27 cellular contexts compared by ENCODE assay signal in genomic region chr4:120873554-120873953, GRCh38. TPM values are rescaled to one million over a fixed set of nuclear protein-coding genes. Genes with fewer than 3 reads are reported as not detected.
DNase-seq lines count a peak whose midpoint lies in the region; ATAC-seq and TF ChIP-seq lines count a peak whose summit lies in the region.
"Had no signal": no experiment of that assay in that cellular context is flagged by ENCODE, and none has a peak within 500 bp of the region (broad histone marks: within the 10 kb centered on the region; RNA-seq: fewer than 3 reads in every experiment).

No MANE protein-coding gene starts in this region.

- no peak for ATAC-seq in SK-N-SH treated with all-trans-retinoic acid at 6 μM for 48 hours
- ATAC-seq: GM23338; HepG2; left ventricle myocardium superior; stimulated activated naive B cell treated with anti-CD40 and anti-IgM and Interleukin-4, amounts not matched to agents 10 μg/mL and 1 μg/mL and 100 μg/mL, for 72 hours had no signal

- H3K27me3 ChIP-seq in SK-N-SH (ENCODE audit: insufficient read depth) (no peaks in the 10 kb centered on the region), hepatocyte (no peaks in the 10 kb centered on the region)
- H3K27me3 ChIP-seq: BLaER1, testis had no signal

- H3K4me2 ChIP-seq in SK-N-SH, result no peak overlapping the region
- H3K4me2 ChIP-seq in hepatocyte, result no peak overlapping the region
- H3K4me2 ChIP-seq: BLaER1, GM23338 had no signal

- DNase-seq in SK-N-SH (no peak), astrocyte of the spinal cord (ENCODE audit: low read depth, low spot score) (no peak), hepatocyte (ENCODE audit: low spot score) (no peak), NCI-H748 treated with DMSO at 0.1 percent for 48 hours (lab: John Stamatoyannopoulos, UW) (no peak), progenitor cell of endocrine pancreas (ENCODE audit: low spot score, unreplicated experiment) (no peak), LoVo (ENCODE audit: low spot score) (no peak)
- no peak for DNase-seq in activated naive CD8-positive, alpha-beta T cell treated with anti-CD3 and anti-CD28 coated beads for 36 hours
- DNase-seq: 8988T; activated CD4-positive, alpha-beta memory T cell treated with anti-CD3 and anti-CD28 coated beads, Interleukin-2, amount 10 ng/mL, durations not matched to agents 7 days and 5 days; activated gamma-delta T cell treated with Interleukin-2 at 50 U/mL for 16 hours; Caco-2; caudate nucleus; dermis blood vessel endothelial cell; DMS79 treated with DMSO at 0.1 percent for 48 hours; left ventricle myocardium superior; NCI-H1436; NCI-H510A; nephron progenitor cell; small intestine; stimulated activated naive B cell treated with anti-CD40 and anti-IgM and Interleukin-4, amounts not matched to agents 10 μg/mL and 1 μg/mL and 100 μg/mL, for 72 hours; testis had no signal

- H2AFZ ChIP-seq in SK-N-SH (ENCODE audit: low read depth) (no peak overlapping the region), hepatocyte (no peak overlapping the region)
- H2AFZ ChIP-seq: GM23338 had no signal

- H3K9me3 ChIP-seq in SK-N-SH, result no peaks in the 10 kb centered on the region
- no peaks in the 10 kb centered on the region for H3K9me3 ChIP-seq in hepatocyte (ENCODE audit: low read depth)
- H3K9me3 ChIP-seq: BLaER1, Caco-2, prostate gland, testis had no signal

- no peak overlapping the region for H3K9ac ChIP-seq in SK-N-SH
- H3K9ac ChIP-seq: BLaER1 had no signal

- POLR2A ChIA-PET in SK-N-SH (lab: Yijun Ruan, JAX), result no interaction called here

- H3K4me1 Mint-ChIP-seq in activated naive CD8-positive, alpha-beta T cell treated with anti-CD3 and anti-CD28 coated beads for 36 hours, result peaks cover 3% of the 10 kb centered on the region
- peaks cover 6% of the 10 kb centered on the region for H3K4me1 Mint-ChIP-seq in progenitor cell of endocrine pancreas (ENCODE audit: low read depth)
- H3K4me1 Mint-ChIP-seq: activated CD4-positive, alpha-beta memory T cell treated with anti-CD3 and anti-CD28 coated beads, Interleukin-2, amount 10 ng/mL, durations not matched to agents 7 days and 5 days; stimulated activated naive B cell treated with anti-CD40 and anti-IgM and Interleukin-4, amounts not matched to agents 10 μg/mL and 1 μg/mL and 100 μg/mL, for 72 hours had no signal

- H3K4me1 ChIP-seq in SK-N-SH (ENCODE audit: control insufficient read depth in 1 of 2, insufficient read depth in 2 of 2, low read depth in 1 of 2, low read length in 1 of 2), result peaks cover 0 to 5% of the 10 kb centered on the region in 2 experiments; a peak in 1 of 4 replicates
- H3K4me1 ChIP-seq in hepatocyte (ENCODE audit: insufficient read depth), result peaks cover 8% of the 10 kb centered on the region
- H3K4me1 ChIP-seq: BLaER1, testis had no signal

- H3K79me2 ChIP-seq in SK-N-SH (ENCODE audit: insufficient read depth), result no peaks in the 10 kb centered on the region
- no peaks in the 10 kb centered on the region for H3K79me2 ChIP-seq in hepatocyte

- H3K27me3 Mint-ChIP-seq in activated naive CD8-positive, alpha-beta T cell treated with anti-CD3 and anti-CD28 coated beads for 36 hours, result no peaks in the 10 kb centered on the region
- no peaks in the 10 kb centered on the region for H3K27me3 Mint-ChIP-seq in progenitor cell of endocrine pancreas
- H3K27me3 Mint-ChIP-seq: stimulated activated naive B cell treated with anti-CD40 and anti-IgM and Interleukin-4, amounts not matched to agents 10 μg/mL and 1 μg/mL and 100 μg/mL, for 72 hours had no signal

- no peaks in the 10 kb centered on the region for H3K36me3 ChIP-seq in SK-N-SH (replicated peaks in 1 of 2; ENCODE audit: control insufficient read depth in 1 of 2, insufficient read depth in 2 of 2, low read length in 1 of 2)
- no peaks in the 10 kb centered on the region for H3K36me3 ChIP-seq in hepatocyte (replicated peaks; ENCODE audit: insufficient read depth, low read depth)
- H3K36me3 ChIP-seq: BLaER1, prostate gland had no signal

- CTCF ChIA-PET in SK-N-SH (lab: Yijun Ruan, JAX), result interaction anchor here (0.6 to 1.5 kb wide), 3 partner anchors 10 to 46 kb away, joined by 3 read pairs; no protein-coding TSS in a partner anchor

- no peak for TF ChIP-seq EP300 in SK-N-SH (IDR thresholded peaks at IDR 0.05; ENCODE audit: borderline replicate concordance in 1 of 2, low read depth in 1 of 2, low read length in 1 of 2)

- H3F3A ChIP-seq in SK-N-SH (replicated peaks; ENCODE audit: insufficient read depth), result no peaks in the 10 kb centered on the region

- no peak overlapping the region for H3K27ac Mint-ChIP-seq in activated naive CD8-positive, alpha-beta T cell treated with anti-CD3 and anti-CD28 coated beads for 36 hours
- no peak overlapping the region for H3K27ac Mint-ChIP-seq in progenitor cell of endocrine pancreas
- H3K27ac Mint-ChIP-seq: activated CD4-positive, alpha-beta memory T cell treated with anti-CD3 and anti-CD28 coated beads, Interleukin-2, amount 10 ng/mL, durations not matched to agents 7 days and 5 days; GM23338; nephron progenitor cell; stimulated activated naive B cell treated with anti-CD40 and anti-IgM and Interleukin-4, amounts not matched to agents 10 μg/mL and 1 μg/mL and 100 μg/mL, for 72 hours had no signal

- TF ChIP-seq RAD21 in SK-N-SH (IDR thresholded peaks at IDR 0.05; ENCODE audit: low read length), result no peak

- no peaks in the 10 kb centered on the region for H4K20me1 ChIP-seq in SK-N-SH (ENCODE audit: insufficient read depth)
- H4K20me1 ChIP-seq in hepatocyte (ENCODE audit: insufficient read depth, poor library complexity, severe bottlenecking), result no peaks in the 10 kb centered on the region
- H4K20me1 ChIP-seq: BLaER1 had no signal

- H3K4me3 ChIP-seq in SK-N-SH (ENCODE audit: low read depth in 2 of 2, low read length in 1 of 2) (no peak overlapping the region), astrocyte of the spinal cord (ENCODE audit: low read depth, low read length) (no peak overlapping the region), hepatocyte (no peak overlapping the region)
- H3K4me3 ChIP-seq: BLaER1, GM23338, prostate gland, testis had no signal

- in situ Hi-C loops in astrocyte of the spinal cord (cut with HindIII; ENCODE audit: low sequenced_read_pairs), result no loop called here

- WGBS in SK-N-SH (ENCODE audit: low lambda C conversion rate), result 100% methylated on average over 1 of the region's 1 CpG
- 97% methylated on average over 1 of the region's 1 CpG for WGBS in hepatocyte (ENCODE audit: low lambda C conversion rate, missing lambda C conversion rate)

- H3K36me3 Mint-ChIP-seq in activated naive CD8-positive, alpha-beta T cell treated with anti-CD3 and anti-CD28 coated beads for 36 hours, result peaks cover 1% of the 10 kb centered on the region
- H3K36me3 Mint-ChIP-seq in progenitor cell of endocrine pancreas (ENCODE audit: insufficient read depth), result no peaks in the 10 kb centered on the region
- H3K36me3 Mint-ChIP-seq: stimulated activated naive B cell treated with anti-CD40 and anti-IgM and Interleukin-4, amounts not matched to agents 10 μg/mL and 1 μg/mL and 100 μg/mL, for 72 hours had no signal

- H3K4me3 Mint-ChIP-seq in activated naive CD8-positive, alpha-beta T cell treated with anti-CD3 and anti-CD28 coated beads for 36 hours, result no peak overlapping the region
- no peak overlapping the region for H3K4me3 Mint-ChIP-seq in progenitor cell of endocrine pancreas (ENCODE audit: low read depth)
- H3K4me3 Mint-ChIP-seq: activated CD4-positive, alpha-beta memory T cell treated with anti-CD3 and anti-CD28 coated beads, Interleukin-2, amount 10 ng/mL, durations not matched to agents 7 days and 5 days; GM23338; nephron progenitor cell; stimulated activated naive B cell treated with anti-CD40 and anti-IgM and Interleukin-4, amounts not matched to agents 10 μg/mL and 1 μg/mL and 100 μg/mL, for 72 hours had no signal

- H3K27ac ChIP-seq in SK-N-SH (ENCODE audit: low read depth in 2 of 2, low read length in 1 of 2) (no peak overlapping the region), hepatocyte (no peak overlapping the region)
- H3K27ac ChIP-seq: BLaER1, HL-60, prostate gland, testis had no signal

- H3K9me2 ChIP-seq in SK-N-SH (no peaks in the 10 kb centered on the region), hepatocyte (replicated peaks; ENCODE audit: insufficient read depth) (no peaks in the 10 kb centered on the region)

- TF ChIP-seq CTCF in SK-N-SH (IDR thresholded peaks at IDR 0.05), result peak; percentile 49
- TF ChIP-seq CTCF in astrocyte of the spinal cord (IDR thresholded peaks at IDR 0.05; ENCODE audit: low read depth, low read length), result peak; percentile 10
- peak; percentile 19 for TF ChIP-seq CTCF in hepatocyte (IDR thresholded peaks at IDR 0.05; ENCODE audit: poor library complexity)
- TF ChIP-seq CTCF in progenitor cell of endocrine pancreas (IDR thresholded peaks at IDR 0.05; ENCODE audit: unreplicated experiment), result no peak

- peaks cover under 1% of the 10 kb centered on the region for H3K9me3 Mint-ChIP-seq in activated naive CD8-positive, alpha-beta T cell treated with anti-CD3 and anti-CD28 coated beads for 36 hours
- peaks cover under 1% of the 10 kb centered on the region for H3K9me3 Mint-ChIP-seq in progenitor cell of endocrine pancreas (ENCODE audit: low read depth)
- H3K9me3 Mint-ChIP-seq: activated CD4-positive, alpha-beta memory T cell treated with anti-CD3 and anti-CD28 coated beads, Interleukin-2, amount 10 ng/mL, durations not matched to agents 7 days and 5 days; stimulated activated naive B cell treated with anti-CD40 and anti-IgM and Interleukin-4, amounts not matched to agents 10 μg/mL and 1 μg/mL and 100 μg/mL, for 72 hours had no signal

TF ChIP-seq in SK-N-SH, 30 proteins besides CTCF, POLR2A, EP300 and RAD21 (continues in another document):
- TF ChIP-seq YY1 (IDR thresholded peaks at IDR 0.05; ENCODE audit: low read depth) (no peak), JUND (IDR thresholded peaks at IDR 0.05) (no peak), MXI1 (IDR thresholded peaks at IDR 0.05; ENCODE audit: low read depth, low read length) (no peak), RXRA (IDR thresholded peaks at IDR 0.05; ENCODE audit: borderline replicate concordance, low read depth) (no peak)

TF ChIP-seq in SK-N-SH treated with all-trans-retinoic acid at 6 μM for 48 hours, 23 proteins besides CTCF, POLR2A, EP300 and RAD21 (continues in another document):
- TF ChIP-seq ESRRG (CRISPR knock-in tag; IDR thresholded peaks at IDR 0.05), result no peak
- TF ChIP-seq OSR1 (CRISPR knock-in tag; IDR thresholded peaks at IDR 0.05), result no peak
- TF ChIP-seq CSDC2 (CRISPR knock-in tag; IDR thresholded peaks at IDR 0.05), result no peak

RNA-seq across cellular contexts. Expression of gene PRDM5, which starts 49.0 kb away (rescaled TPM):
- 3.8 and 5.4 TPM in 2 replicates for polyA plus RNA-seq in SK-N-SH (2012; rRNA removed)
- polyA plus RNA-seq in SK-N-SH (2012; cell fraction: cytosol; rRNA removed), result 3.9 and 4.2 TPM in 2 replicates
- 6.0 and 11.5 TPM in 2 replicates for polyA plus RNA-seq in SK-N-SH (2012; cell fraction: nucleus; rRNA removed)
- 16.8 and 21.2 TPM in 2 replicates for total RNA-seq in hepatocyte
- 3.8 and 4.2 TPM in 2 replicates for polyA plus RNA-seq in hepatocyte
- total RNA-seq in activated naive CD8-positive, alpha-beta T cell treated with anti-CD3 and anti-CD28 coated beads for 36 hours, result 1 to 10 TPM; 1.3 to 1.4 TPM
- total RNA-seq in progenitor cell of endocrine pancreas, result 18.9 and 24.1 TPM in 2 replicates
- total RNA-seq: HepG2 had no signal
- polyA plus RNA-seq: HepG2 had no signal
